In the genomic region with DNA sequence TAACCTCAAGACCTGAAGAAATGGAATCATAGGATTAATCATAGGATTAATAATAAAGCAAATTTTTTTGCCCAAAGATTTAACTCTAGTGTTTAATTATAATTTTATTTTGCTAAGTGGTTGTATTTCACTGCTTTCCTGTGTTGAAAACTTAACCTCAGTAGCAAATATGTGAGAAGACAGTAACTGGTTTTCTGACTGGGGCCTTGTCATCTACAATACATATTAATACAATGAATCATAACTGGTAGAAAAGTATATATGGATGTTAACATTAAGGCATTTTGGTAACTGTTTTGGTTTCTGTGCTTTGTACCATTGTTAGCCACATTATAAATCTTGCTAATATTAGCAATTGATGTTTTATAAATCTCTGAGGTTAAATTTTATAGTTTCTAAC, we compare ENCODE assay signal across 18 cellular contexts.
DNase-seq lines count a peak whose midpoint lies in the region; ATAC-seq and TF ChIP-seq lines count a peak whose summit lies in the region.
"Had no signal": no experiment of that assay in that cellular context is flagged by ENCODE, and none has a peak within 500 bp of the region (broad histone marks: within the 10 kb centered on the region; RNA-seq: fewer than 3 reads in every experiment).

No MANE protein-coding gene starts in this region.

- H3K4me3 ChIP-seq in mammary epithelial cell (replicated peaks in 1 of 3; ENCODE audit: insufficient read depth in 1 of 3, low read depth in 2 of 3, low read length in 3 of 3): no peak overlapping the region
- H3K4me3 ChIP-seq in breast epithelium: no peak overlapping the region
- no peak overlapping the region for H3K4me3 ChIP-seq in astrocyte of the spinal cord (ENCODE audit: low read depth, low read length)
- H3K4me3 ChIP-seq in foreskin fibroblast (ENCODE audit: low read depth in 1 of 2, low read length in 2 of 2): no peak overlapping the region
- no peak overlapping the region for H3K4me3 ChIP-seq in Peyer's patch
- no peak overlapping the region for H3K4me3 ChIP-seq in body of pancreas

- no peaks in the 10 kb centered on the region for H4K20me1 ChIP-seq in mammary epithelial cell (ENCODE audit: insufficient read depth, low read length)

- no peak overlapping the region for H3K9ac ChIP-seq in mammary epithelial cell (ENCODE audit: insufficient read depth, low read length)

- H3K4me2 ChIP-seq in mammary epithelial cell (ENCODE audit: insufficient read depth, low read depth, low read length): no peak overlapping the region

- dilution Hi-C loops in mammary epithelial cell (cut with HindIII; ENCODE audit: low sequenced_read_pairs): no loop called here

- no peaks in the 10 kb centered on the region for H3K36me3 ChIP-seq in mammary epithelial cell (ENCODE audit: insufficient read depth, low read length)
- no peaks in the 10 kb centered on the region for H3K36me3 ChIP-seq in breast epithelium
- no peaks in the 10 kb centered on the region for H3K36me3 ChIP-seq in Peyer's patch
- no peaks in the 10 kb centered on the region for H3K36me3 ChIP-seq in body of pancreas (replicated peaks in 1 of 2; ENCODE audit: insufficient read depth in 1 of 2, low read depth in 2 of 2)

- TF ChIP-seq CTCF in mammary epithelial cell (conservative IDR thresholded peaks at IDR 0.05 in 1 of 2, IDR thresholded peaks at IDR 0.05 in 1 of 2; ENCODE audit: extremely low read depth in 1 of 2, insufficient read depth in 1 of 2, low read depth in 1 of 2, low read length in 2 of 2): no peak
- no peak for TF ChIP-seq CTCF in breast epithelium (IDR thresholded peaks at IDR 0.05)
- TF ChIP-seq CTCF in astrocyte of the spinal cord (IDR thresholded peaks at IDR 0.05; ENCODE audit: low read depth, low read length): no peak
- no peak for TF ChIP-seq CTCF in foreskin fibroblast (IDR thresholded peaks at IDR 0.05; ENCODE audit: low read depth, low read length)
- no peak for TF ChIP-seq CTCF in Peyer's patch (IDR thresholded peaks at IDR 0.05)
- TF ChIP-seq CTCF in body of pancreas (IDR thresholded peaks at IDR 0.05): no peak

- H3K4me1 ChIP-seq in mammary epithelial cell (ENCODE audit: insufficient read depth, low read length) (peaks cover 13% of the 10 kb centered on the region), breast epithelium (no peaks in the 10 kb centered on the region), Peyer's patch (no peaks in the 10 kb centered on the region), body of pancreas (no peaks in the 10 kb centered on the region)

- DNase-seq in mammary epithelial cell (peak; percentile 9), breast epithelium (ENCODE audit: low spot score in 2 of 2) (no peak), astrocyte of the spinal cord (ENCODE audit: low read depth, low spot score) (peak; percentile 33), foreskin fibroblast (peak; percentile 6 to 8), occipital lobe (lab: John Stamatoyannopoulos, UW) (no peak), Peyer's patch (no peak), body of pancreas (no peak)
- DNase-seq: C1 segment of cervical spinal cord, COR-L47, KBM-7, NCI-H1092, NCI-H1694, NCI-H2107, NCI-H345, NCI-H526 treated with DMSO at 0.1 percent for 48 hours had no signal

- TF ChIP-seq POLR2A in breast epithelium (IDR thresholded peaks at IDR 0.05) (no peak), Peyer's patch (IDR thresholded peaks at IDR 0.05) (no peak), body of pancreas (IDR thresholded peaks at IDR 0.05) (no peak)

- peak overlapping the region; percentile 22 for H3K27ac ChIP-seq in mammary epithelial cell (ENCODE audit: insufficient read depth, low read depth, low read length)
- H3K27ac ChIP-seq in breast epithelium: no peak overlapping the region
- no peak overlapping the region for H3K27ac ChIP-seq in Peyer's patch
- no peak overlapping the region for H3K27ac ChIP-seq in body of pancreas
- H3K27ac ChIP-seq: 22Rv1 had no signal

- no peak for ATAC-seq in GM19452 (IDR thresholded peaks at IDR 0.05; ENCODE audit: unreplicated experiment)
- ATAC-seq in body of pancreas: no peak
- ATAC-seq: Right ventricle myocardium inferior had no signal

- CTCF ChIA-PET in mammary epithelial cell (lab: Charles Lee; ENCODE audit: low non-redundant PET): no interaction called here

- no peaks in the 10 kb centered on the region for H3K27me3 ChIP-seq in mammary epithelial cell (ENCODE audit: insufficient read depth, low read length)
- H3K27me3 ChIP-seq in breast epithelium: no peaks in the 10 kb centered on the region
- H3K27me3 ChIP-seq in Peyer's patch: no peaks in the 10 kb centered on the region
- H3K27me3 ChIP-seq in body of pancreas: no peaks in the 10 kb centered on the region

- H3K9me3 ChIP-seq in mammary epithelial cell (replicated peaks; ENCODE audit: insufficient read depth, low read length) (no peaks in the 10 kb centered on the region), breast epithelium (no peaks in the 10 kb centered on the region), Peyer's patch (no peaks in the 10 kb centered on the region), body of pancreas (no peaks in the 10 kb centered on the region)

- BruUV-seq in mammary epithelial cell (replicated peaks; lab: Mats Ljungman, UMichigan): no TSS peak

- H2AFZ ChIP-seq in mammary epithelial cell (ENCODE audit: low read depth, low read length): peak overlapping the region; percentile 12

- intact Hi-C loops in mammary epithelial cell (cut with micrococcal nuclease): no loop called here
- intact Hi-C loops in breast epithelium (cut with DNase I; ENCODE audit: low total_unique reads): no loop called here
- intact Hi-C loops in body of pancreas (cut with DNase I): no loop called here

- in situ Hi-C loops in mammary epithelial cell (cut with MboI; ENCODE audit: low sequenced_read_pairs in 2 of 2) (no loop called here), astrocyte of the spinal cord (cut with HindIII; ENCODE audit: low sequenced_read_pairs) (no loop called here)

- no peaks in the 10 kb centered on the region for H3K79me2 ChIP-seq in mammary epithelial cell (ENCODE audit: insufficient read depth, low read length)

Comparison
In these comparisons a context has a peak if more than half of its experiments do, and no peak if none do; other contexts are left out.
1. DNase-seq: peak in mammary epithelial cell (single experiment), astrocyte of the spinal cord (single experiment) and foreskin fibroblast (2 of 2); none in breast epithelium (0 of 2), occipital lobe (single experiment), Peyer's patch (0 of 3) and body of pancreas (0 of 4).